In genomic region chr2:85606116-85606455, GRCh38 we compare ENCODE assay signal across 11 cellular contexts. TPM values are rescaled to one million over a fixed set of nuclear protein-coding genes. Genes with fewer than 3 reads are reported as not detected.
DNase-seq lines count a peak whose midpoint lies in the region; ATAC-seq, FAIRE-seq and TF ChIP-seq lines count a peak whose summit lies in the region.
"Had no signal": no experiment of that assay in that cellular context is flagged by ENCODE, and none has a peak within 500 bp of the region (broad histone marks: within the 10 kb centered on the region; RNA-seq: fewer than 3 reads in every experiment).

No MANE protein-coding gene starts in this region.

- no peak for ATAC-seq in GM21529 (IDR thresholded peaks at IDR 0.05; ENCODE audit: unreplicated experiment)
- ATAC-seq: HCT116, mucosa of descending colon had no signal

- H3K36me3 ChIP-seq in adipocyte (ENCODE audit: control insufficient read depth, insufficient read depth, low read length, severe bottlenecking) (peaks cover 15% of the 10 kb centered on the region), mesodermal cell (ENCODE audit: control insufficient read depth, insufficient read depth, low read length) (peaks cover 37% of the 10 kb centered on the region)

- WGBS in mesodermal cell (ENCODE audit: insufficient coverage in 2 of 2), 2 experiments = 94 to 97% methylated on average over 7 of the region's 7 CpGs

- no peaks in the 10 kb centered on the region for H3K9me3 ChIP-seq in adipocyte (ENCODE audit: control insufficient read depth, low read length)
- no peaks in the 10 kb centered on the region for H3K9me3 ChIP-seq in mesodermal cell (ENCODE audit: control insufficient read depth, low read length)
- H3K9me3 ChIP-seq: mucosa of descending colon had no signal

- H3K4me1 ChIP-seq in adipocyte (ENCODE audit: control insufficient read depth, insufficient read depth, low read length) = peaks cover 40% of the 10 kb centered on the region
- H3K4me1 ChIP-seq in mesodermal cell (ENCODE audit: control insufficient read depth, insufficient read depth, low read length, poor library complexity, severe bottlenecking) = peaks cover 21% of the 10 kb centered on the region

- H3K27me3 ChIP-seq in adipocyte (replicated peaks; ENCODE audit: control insufficient read depth, insufficient read depth, low read length) = no peaks in the 10 kb centered on the region

- DNase-seq in adipocyte (ENCODE audit: low read depth) (no peak), GM12892 (ENCODE audit: insufficient read length) (no peak), GOT3 (lab: John Stamatoyannopoulos, UW) (no peak)
- DNase-seq: mucosa of descending colon, NCI-H524 had no signal

- H3K9ac ChIP-seq in adipocyte (ENCODE audit: low read length) = peak overlapping the region; percentile 39

- H3K27ac ChIP-seq in 22Rv1 = 0 out of 2 replicates have a peak overlapping the region, but pooled peaks have one; percentile 14
- peak overlapping the region; percentile 62 for H3K27ac ChIP-seq in mesodermal cell (ENCODE audit: low read depth, low read length, severe bottlenecking)

- TF ChIP-seq POLR2A in GM12892 (IDR thresholded peaks at IDR 0.05; ENCODE audit: low read depth, low read length) = no peak

- FAIRE-seq in GM12892 (lab: Jason Lieb, UNC) = no peak
- FAIRE-seq: urothelium cell line had no signal

- H3K4me3 ChIP-seq in adipocyte (ENCODE audit: low read length) (peak overlapping the region; percentile 25), mesodermal cell (ENCODE audit: extremely low read depth, insufficient read depth, low read length, poor library complexity, severe bottlenecking) (no peak overlapping the region)
- H3K4me3 ChIP-seq: mucosa of descending colon, skin epidermis had no signal

- TF ChIP-seq CTCF in 22Rv1 (IDR thresholded peaks at IDR 0.05) = no peak

RNA-seq across cellular contexts. Expression of gene TMEM150A, which starts 3.6 kb away (rescaled TPM):
- polyA plus RNA-seq in mesodermal cell (2013, experiment 1 of 2) = 17.4 TPM
- polyA plus RNA-seq in mesodermal cell (2013, experiment 2 of 2) = 12.8 TPM
- polyA plus RNA-seq in GM12892 (2012; ENCODE audit: missing spikeins) = 4.4 TPM

RNA-seq across cellular contexts. Expression of gene C2orf68, which starts 5.8 kb away (rescaled TPM):
- polyA plus RNA-seq in mesodermal cell (2013, experiment 1 of 2) = 38.7 TPM
- polyA plus RNA-seq in mesodermal cell (2013, experiment 2 of 2) = 33.8 TPM
- polyA plus RNA-seq in GM12892 (2012; ENCODE audit: missing spikeins) = 18.2 TPM

RNA-seq across cellular contexts. Expression of gene USP39, which starts 9.9 kb away (rescaled TPM):
- polyA plus RNA-seq in mesodermal cell (2013, experiment 1 of 2) = 80.9 TPM
- 67.0 TPM for polyA plus RNA-seq in mesodermal cell (2013, experiment 2 of 2)
- 39.9 TPM for polyA plus RNA-seq in GM12892 (2012; ENCODE audit: missing spikeins)

RNA-seq across cellular contexts. Expression of gene RNF181, which starts 10.5 kb away (rescaled TPM):
- polyA plus RNA-seq in mesodermal cell (2013, experiment 1 of 2) = 178 TPM
- polyA plus RNA-seq in mesodermal cell (2013, experiment 2 of 2) = 144 TPM
- 252 TPM for polyA plus RNA-seq in GM12892 (2012; ENCODE audit: missing spikeins)

RNA-seq across cellular contexts. Expression of gene VAMP5, which starts 21.9 kb away (rescaled TPM):
- 34.5 TPM for polyA plus RNA-seq in mesodermal cell (2013, experiment 1 of 2)
- 25.4 TPM for polyA plus RNA-seq in mesodermal cell (2013, experiment 2 of 2)
- polyA plus RNA-seq in GM12892 (2012; ENCODE audit: missing spikeins) = 56.4 TPM
